ENCODE assay signal across 24 cellular contexts in the genomic region with DNA sequence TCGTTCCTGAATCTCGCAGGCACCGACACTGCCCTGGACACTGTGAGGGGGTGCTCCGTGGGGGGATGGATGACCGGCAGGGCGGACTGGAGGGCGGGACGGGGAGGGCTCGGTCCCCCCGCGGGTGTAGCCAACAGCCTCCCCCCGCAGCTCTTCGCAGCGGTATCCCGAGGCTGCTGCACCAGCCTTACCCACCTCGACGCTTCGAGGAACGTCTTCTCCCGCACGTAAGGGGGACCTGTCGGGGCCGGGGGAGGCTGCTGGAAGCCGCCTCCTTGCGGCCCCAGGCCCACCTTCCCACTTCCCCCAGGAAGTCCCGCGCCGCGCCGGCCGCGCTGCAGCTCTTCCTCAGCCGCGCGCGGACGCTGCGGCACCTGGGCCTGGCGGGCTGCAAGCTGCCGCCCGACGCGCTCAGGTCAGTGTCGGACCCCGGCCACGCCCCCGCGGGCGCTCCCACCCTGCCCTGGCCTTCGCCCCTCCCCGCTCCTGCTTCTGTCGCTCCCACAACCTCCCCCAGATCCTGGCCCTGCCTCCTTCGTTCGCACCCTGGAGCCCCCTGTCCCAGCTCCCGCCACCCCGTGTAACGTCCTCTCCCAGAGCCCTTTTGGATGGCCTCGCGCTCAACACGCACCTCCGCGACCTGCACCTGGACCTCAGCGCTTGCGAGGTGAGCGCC. TPM values are rescaled to one million over a fixed set of nuclear protein-coding genes. Genes with fewer than 3 reads are reported as not detected.
DNase-seq lines count a peak whose midpoint lies in the region; ATAC-seq and TF ChIP-seq lines count a peak whose summit lies in the region.
"Had no signal": no experiment of that assay in that cellular context is flagged by ENCODE, and none has a peak within 500 bp of the region (broad histone marks: within the 10 kb centered on the region; RNA-seq: fewer than 3 reads in every experiment).

No MANE protein-coding gene starts in this region.

- H3K27me3 Mint-ChIP-seq in activated T-helper 2 cell treated with anti-CD3 and anti-CD28 coated beads, Interferon-gamma antibody, Interleukin-2, Interleukin-4, amounts not matched to agents 10 μg/mL and 5 μg/mL and 100 μg/mL, durations not matched to agents 14 hours and 24 hours and 36 hours (ENCODE audit: low read depth) = no peaks in the 10 kb centered on the region
- H3K27me3 Mint-ChIP-seq in neural progenitor cell (ENCODE audit: insufficient read depth, low read depth) = peaks cover 24% of the 10 kb centered on the region
- H3K27me3 Mint-ChIP-seq: activated naive CD8-positive, alpha-beta T cell; naive thymus-derived CD8-positive, alpha-beta T cell had no signal

- ATAC-seq in HG03354 (IDR thresholded peaks at IDR 0.05; ENCODE audit: poor library complexity, severe bottlenecking, unreplicated experiment) = no peak
- ATAC-seq in GM18867 (IDR thresholded peaks at IDR 0.05; ENCODE audit: unreplicated experiment) = no peak
- ATAC-seq: naive thymus-derived CD8-positive, alpha-beta T cell had no signal

- peaks cover 8% of the 10 kb centered on the region for H3F3A ChIP-seq in neural progenitor cell (ENCODE audit: low read depth)

- intact Hi-C loops in activated T-helper 2 cell treated with anti-CD3 and anti-CD28 coated beads, Interferon-gamma antibody, Interleukin-2, Interleukin-4, amounts not matched to agents 10 μg/mL and 5 μg/mL and 100 μg/mL, durations not matched to agents 14 hours and 24 hours and 36 hours (cut with micrococcal nuclease) = no loop called here
- intact Hi-C loops in thyroid gland (cut with DNase I) = loop anchor here (5.0 kb wide), 1 partner anchor 101 kb away; no protein-coding TSS in a partner anchor

- peak overlapping the region; percentile 13 for H3K4me3 Mint-ChIP-seq in activated T-helper 2 cell treated with anti-CD3 and anti-CD28 coated beads, Interferon-gamma antibody, Interleukin-2, Interleukin-4, amounts not matched to agents 10 μg/mL and 5 μg/mL and 100 μg/mL, durations not matched to agents 14 hours and 24 hours and 36 hours (ENCODE audit: low read depth)
- peak overlapping the region; percentile 50 for H3K4me3 Mint-ChIP-seq in neural progenitor cell
- H3K4me3 Mint-ChIP-seq: activated naive CD8-positive, alpha-beta T cell had no signal

- no peak for TF ChIP-seq POLR2A in thyroid gland (IDR thresholded peaks at IDR 0.05)

- peaks cover 26% of the 10 kb centered on the region for H4K20me1 ChIP-seq in neural progenitor cell (ENCODE audit: low read depth)
- H4K20me1 ChIP-seq: BLaER1 had no signal

- H3K4me3 ChIP-seq in neural progenitor cell = no peak overlapping the region
- no peak overlapping the region for H3K4me3 ChIP-seq in thyroid gland (replicated peaks in 1 of 3)
- H3K4me3 ChIP-seq: BLaER1, PC-9, tibial nerve had no signal

- H3K4me1 ChIP-seq in ES-I3 (ENCODE audit: insufficient read depth, low read length) (peaks cover 4% of the 10 kb centered on the region), neural progenitor cell (peaks cover 1% of the 10 kb centered on the region), thyroid gland (peaks cover under 1 to 22% of the 10 kb centered on the region in 2 donors)

- no peaks in the 10 kb centered on the region for H3K79me2 ChIP-seq in neural progenitor cell (ENCODE audit: low read depth)

- H2AFZ ChIP-seq in neural progenitor cell (replicated peaks) = no peak overlapping the region
- H2AFZ ChIP-seq: PC-9 had no signal

- H3K27me3 ChIP-seq in neural progenitor cell = peaks cover 55% of the 10 kb centered on the region
- H3K27me3 ChIP-seq in thyroid gland = peaks cover 18% of the 10 kb centered on the region
- H3K27me3 ChIP-seq: BLaER1 had no signal

- no peak for DNase-seq in activated T-helper 2 cell treated with anti-CD3 and anti-CD28 coated beads, Interferon-gamma antibody, Interleukin-2, Interleukin-4, amounts not matched to agents 10 μg/mL and 5 μg/mL and 100 μg/mL, durations not matched to agents 14 hours and 24 hours and 36 hours (ENCODE audit: low spot score)
- DNase-seq in neural progenitor cell (ENCODE audit: low spot score) = no peak
- DNase-seq in thyroid gland = no peak
- DNase-seq: activated CD4-positive, alpha-beta T cell treated with anti-CD3 and anti-CD28 coated beads, Interleukin-2, amount 50 U/mL, for 48 hours; anterior cingulate cortex; COR-L47; DMS53; naive thymus-derived CD8-positive, alpha-beta T cell; NCI-H1092 treated with DMSO at 0.1 percent for 48 hours; NCI-H1930; NCI-H524 treated with DMSO at 0.1 percent for 48 hours; PC-9; retina; SHP77 treated with DMSO at 0.1 percent for 48 hours; stimulated activated CD4-positive, alpha-beta T cell treated with anti-CD3 and anti-CD28 coated beads, Interleukin-2, amount 100 ng/mL, for 24 hours; SW 1271; T-helper 9 cell had no signal

- TF ChIP-seq CTCF in neural progenitor cell (IDR thresholded peaks at IDR 0.05) (no peak), thyroid gland (IDR thresholded peaks at IDR 0.05) (no peak)

- H3K36me3 Mint-ChIP-seq in activated T-helper 2 cell treated with anti-CD3 and anti-CD28 coated beads, Interferon-gamma antibody, Interleukin-2, Interleukin-4, amounts not matched to agents 10 μg/mL and 5 μg/mL and 100 μg/mL, durations not matched to agents 14 hours and 24 hours and 36 hours (ENCODE audit: low read depth) = peaks cover 51% of the 10 kb centered on the region
- no peaks in the 10 kb centered on the region for H3K36me3 Mint-ChIP-seq in neural progenitor cell

- peak overlapping the region; percentile 22; the same call in 1 of the 2 replicates for H3K9ac ChIP-seq in ES-I3 (ENCODE audit: low read depth, low read length)
- H3K9ac ChIP-seq in neural progenitor cell = no peak overlapping the region
- H3K9ac ChIP-seq: BLaER1 had no signal

- no peak overlapping the region for H3K27ac Mint-ChIP-seq in activated T-helper 2 cell treated with anti-CD3 and anti-CD28 coated beads, Interferon-gamma antibody, Interleukin-2, Interleukin-4, amounts not matched to agents 10 μg/mL and 5 μg/mL and 100 μg/mL, durations not matched to agents 14 hours and 24 hours and 36 hours
- H3K27ac Mint-ChIP-seq in neural progenitor cell = no peak overlapping the region
- H3K27ac Mint-ChIP-seq: activated naive CD8-positive, alpha-beta T cell had no signal

- H3K4me1 Mint-ChIP-seq in activated T-helper 2 cell treated with anti-CD3 and anti-CD28 coated beads, Interferon-gamma antibody, Interleukin-2, Interleukin-4, amounts not matched to agents 10 μg/mL and 5 μg/mL and 100 μg/mL, durations not matched to agents 14 hours and 24 hours and 36 hours (ENCODE audit: low read depth) = peaks cover 7% of the 10 kb centered on the region
- H3K4me1 Mint-ChIP-seq in neural progenitor cell = peaks cover 7% of the 10 kb centered on the region

- H3K36me3 ChIP-seq in ES-I3 (ENCODE audit: insufficient read depth, low read length) (no peaks in the 10 kb centered on the region), neural progenitor cell (no peaks in the 10 kb centered on the region), thyroid gland (no peaks in the 10 kb centered on the region)
- H3K36me3 ChIP-seq: tibial nerve had no signal

- no peaks in the 10 kb centered on the region for H3K9me3 Mint-ChIP-seq in activated T-helper 2 cell treated with anti-CD3 and anti-CD28 coated beads, Interferon-gamma antibody, Interleukin-2, Interleukin-4, amounts not matched to agents 10 μg/mL and 5 μg/mL and 100 μg/mL, durations not matched to agents 14 hours and 24 hours and 36 hours
- no peaks in the 10 kb centered on the region for H3K9me3 Mint-ChIP-seq in neural progenitor cell
- H3K9me3 Mint-ChIP-seq: naive thymus-derived CD8-positive, alpha-beta T cell had no signal

- 29 to 37% methylated on average over 15 to 24 of the region's 65 CpGs for WGBS in thyroid gland, 2 donors

- no peak overlapping the region for H3K4me2 ChIP-seq in neural progenitor cell
- H3K4me2 ChIP-seq: BLaER1, PC-9 had no signal

- H3K9me3 ChIP-seq in ES-I3 (ENCODE audit: control insufficient read depth, insufficient read depth, low read length) (no peaks in the 10 kb centered on the region; the same call in 1 of the 2 replicates), neural progenitor cell (ENCODE audit: low read depth) (no peaks in the 10 kb centered on the region), thyroid gland (no peaks in the 10 kb centered on the region)
- H3K9me3 ChIP-seq: BLaER1, tibial nerve had no signal

- no peak overlapping the region for H3K27ac ChIP-seq in neural progenitor cell
- H3K27ac ChIP-seq in thyroid gland = no peak overlapping the region
- H3K27ac ChIP-seq: BLaER1, PC-9, tibial nerve had no signal

RNA-seq across cellular contexts. Expression of gene CARMIL2, which starts 3.3 kb away (rescaled TPM):
- total RNA-seq in activated T-helper 2 cell treated with anti-CD3 and anti-CD28 coated beads, Interferon-gamma antibody, Interleukin-2, Interleukin-4, amounts not matched to agents 10 μg/mL and 5 μg/mL and 100 μg/mL, durations not matched to agents 14 hours and 24 hours and 36 hours = 197 and 206 TPM in 2 replicates
- 14.5 and 18.2 TPM in 2 replicates for total RNA-seq in neural progenitor cell (ENCODE audit: low replicate concordance)
- total RNA-seq in thyroid gland = 1 to 10 TPM in 2 of 4 donors, under 1 TPM in 2; 0.22 to 1.3 (median 0.92) TPM
- total RNA-seq: bronchial epithelial cell had no signal

RNA-seq across cellular contexts. Expression of gene ACD, which starts 11.8 kb away (rescaled TPM):
- total RNA-seq in activated T-helper 2 cell treated with anti-CD3 and anti-CD28 coated beads, Interferon-gamma antibody, Interleukin-2, Interleukin-4, amounts not matched to agents 10 μg/mL and 5 μg/mL and 100 μg/mL, durations not matched to agents 14 hours and 24 hours and 36 hours = 48.9 and 57.4 TPM in 2 replicates
- total RNA-seq in neural progenitor cell (ENCODE audit: low replicate concordance) (11.5 and 31.7 TPM in 2 replicates), thyroid gland (10 to 100 TPM in 3 of 4 donors, 1 to 10 TPM in 1; 9.3 to 28.7 (median 21.5) TPM)

RNA-seq across cellular contexts. Expression of gene PARD6A, which starts 12.5 kb away (rescaled TPM):
- total RNA-seq in activated T-helper 2 cell treated with anti-CD3 and anti-CD28 coated beads, Interferon-gamma antibody, Interleukin-2, Interleukin-4, amounts not matched to agents 10 μg/mL and 5 μg/mL and 100 μg/mL, durations not matched to agents 14 hours and 24 hours and 36 hours = 10.7 and 11.5 TPM in 2 replicates
- total RNA-seq in neural progenitor cell (ENCODE audit: low replicate concordance) = 2.7 and 8.7 TPM in 2 replicates
- 1 to 10 TPM; 2.5 to 8.8 (median 5.0) TPM for total RNA-seq in thyroid gland

RNA-seq across cellular contexts. Expression of gene ENKD1, which starts 18.3 kb away (rescaled TPM):
- 8.1 and 9.2 TPM in 2 replicates for total RNA-seq in activated T-helper 2 cell treated with anti-CD3 and anti-CD28 coated beads, Interferon-gamma antibody, Interleukin-2, Interleukin-4, amounts not matched to agents 10 μg/mL and 5 μg/mL and 100 μg/mL, durations not matched to agents 14 hours and 24 hours and 36 hours
- total RNA-seq in neural progenitor cell (ENCODE audit: low replicate concordance) (6.9 and 18.7 TPM in 2 replicates), thyroid gland (10 to 100 TPM; 14.2 to 33.2 (median 21.9) TPM)

RNA-seq across cellular contexts. Expression of gene C16orf86, which starts 18.4 kb away (rescaled TPM):
- 1.4 and 1.8 TPM in 2 replicates for total RNA-seq in activated T-helper 2 cell treated with anti-CD3 and anti-CD28 coated beads, Interferon-gamma antibody, Interleukin-2, Interleukin-4, amounts not matched to agents 10 μg/mL and 5 μg/mL and 100 μg/mL, durations not matched to agents 14 hours and 24 hours and 36 hours
- total RNA-seq in neural progenitor cell (ENCODE audit: low replicate concordance) (0.24 and 6.0 TPM in 2 replicates), thyroid gland (10 to 100 TPM in 1 of 4 donors, 1 to 10 TPM in 3; 3.9 to 10.7 (median 6.9) TPM)

Comparison
In these comparisons a context has a peak if more than half of its experiments do, and no peak if none do; other contexts are left out.
1. RNA of gene CARMIL2, which starts 3.3 kb away (total RNA-seq): 197 to 206 TPM in activated T-helper 2 cell treated with anti-CD3 and anti-CD28 coated beads, Interferon-gamma antibody, Interleukin-2, Interleukin-4, amounts not matched to agents 10 μg/mL and 5 μg/mL and 100 μg/mL, durations not matched to agents 14 hours and 24 hours and 36 hours; 14.5 to 18.2 TPM in neural progenitor cell and 0.22 to 1.3 TPM in thyroid gland; every median in the first group is over 10 times any median in the second.